In genomic region chr7:159158125-159158887, GRCh38 we compare ENCODE assay signal across 25 cellular contexts. TPM values are rescaled to one million over a fixed set of nuclear protein-coding genes. Genes with fewer than 3 reads are reported as not detected.
"Had no signal": no experiment of that assay in that cellular context is flagged by ENCODE, and none has a peak within 500 bp of the region (broad histone marks: within the 10 kb centered on the region; RNA-seq: fewer than 3 reads in every experiment).

No MANE protein-coding gene starts in this region.

- H3K9me3 ChIP-seq: colonic mucosa, neutrophil, right atrium auricular region, sigmoid colon, tibial artery, upper lobe of left lung, vagina had no signal

- H3K4me2 ChIP-seq: hepatocyte had no signal

- H3K27me3 ChIP-seq: colonic mucosa, hepatocyte, neutrophil, right atrium auricular region, sigmoid colon, tibial artery, upper lobe of left lung, vagina had no signal

- H3K27ac Mint-ChIP-seq: endodermal cell; naive thymus-derived CD4-positive, alpha-beta T cell; nephron progenitor cell had no signal

- H3K9me3 Mint-ChIP-seq: endodermal cell; naive thymus-derived CD4-positive, alpha-beta T cell had no signal

- H3K4me3 ChIP-seq: colonic mucosa, hepatocyte, right atrium auricular region, sigmoid colon, skin epidermis, tibial artery, upper lobe of left lung, vagina had no signal

- H3K36me3 Mint-ChIP-seq: naive thymus-derived CD4-positive, alpha-beta T cell had no signal

- H3K4me1 Mint-ChIP-seq: endodermal cell; naive thymus-derived CD4-positive, alpha-beta T cell; nephron progenitor cell had no signal

- H3K79me2 ChIP-seq: hepatocyte had no signal

- H3K4me3 Mint-ChIP-seq: endodermal cell; naive thymus-derived CD4-positive, alpha-beta T cell; nephron progenitor cell had no signal

- H3K36me3 ChIP-seq: colonic mucosa, neutrophil, right atrium auricular region, sigmoid colon, tibial artery, upper lobe of left lung, vagina had no signal

- H2AFZ ChIP-seq: hepatocyte had no signal

- H3K4me1 ChIP-seq: colonic mucosa, right atrium auricular region, sigmoid colon, tibial artery, upper lobe of left lung, vagina had no signal

- H3K27ac ChIP-seq: colonic mucosa, hepatocyte, neutrophil, right atrium auricular region, sigmoid colon, skin epidermis, tibial artery, upper lobe of left lung, vagina had no signal

- ATAC-seq: left colon; naive thymus-derived CD4-positive, alpha-beta T cell had no signal

- DNase-seq: colonic mucosa; effector CD4-positive, alpha-beta T cell; endodermal cell; erythroblast; foreskin melanocyte; head of caudate nucleus; kidney; left colon; mammary epithelial cell; naive thymus-derived CD4-positive, alpha-beta T cell; nephron progenitor cell; sigmoid colon; stimulated activated CD4-positive, alpha-beta T cell treated with anti-CD3 and anti-CD28 coated beads, Interleukin-2, amount 100 ng/mL, for 24 hours; stimulated activated CD4-positive, alpha-beta T cell treated with anti-CD3 and anti-CD28 coated beads, Interleukin-4, amount 100 ng/mL, for 4 hours; stimulated activated naive CD4-positive, alpha-beta T cell treated with Interleukin-2 at 50 U/mL for 16 hours; upper lobe of left lung had no signal

RNA-seq across cellular contexts. Expression of gene VIPR2, which starts 13.6 kb away (rescaled TPM):
- total RNA-seq: dermis microvascular lymphatic vessel endothelial cell, endothelial cell of umbilical vein, mammary epithelial cell, osteoblast had no signal
